In the genomic region with DNA sequence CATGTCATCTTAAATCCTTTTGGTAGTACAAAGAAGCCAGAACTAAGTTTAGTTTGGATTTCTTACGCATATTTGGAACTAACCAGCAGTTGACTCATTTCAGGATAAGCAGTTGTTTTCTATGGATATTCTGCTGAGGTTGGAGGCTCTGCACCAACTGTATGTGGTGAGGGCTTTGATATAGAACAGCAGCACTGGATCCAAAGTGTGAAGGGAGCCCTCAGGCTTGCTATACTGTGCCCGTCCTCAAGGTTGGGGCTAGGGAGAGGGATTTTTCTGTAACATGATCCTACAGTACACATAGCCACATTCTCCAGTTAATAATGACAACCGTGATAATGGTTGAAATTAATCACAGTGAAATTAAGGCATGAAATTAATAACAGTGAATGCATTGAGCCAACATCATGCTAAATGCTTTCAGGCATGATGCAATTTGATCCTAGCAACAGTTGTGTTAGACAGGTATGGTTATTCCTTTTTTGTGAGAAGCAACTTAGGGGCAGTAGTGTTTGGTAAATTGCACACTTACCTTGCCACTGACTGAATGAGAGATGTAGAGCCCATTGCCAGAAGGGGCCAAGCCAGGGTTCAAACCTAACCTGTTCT, we compare ENCODE assay signal across 1 cellular context.
A peak's percentile ranks its signal among the peaks of the same experiment; 100 is the strongest.
TF ChIP-seq lines count a peak whose summit lies in the region.

No MANE protein-coding gene starts in this region.

TF ChIP-seq in HepG2, 621 proteins besides CTCF, POLR2A, EP300 and RAD21 (continued from another document):
- TF ChIP-seq SIX1 (CRISPR knock-in tag; IDR thresholded peaks at IDR 0.05; ENCODE audit: borderline replicate concordance) (peak; percentile 76; the same call in 1 of the 2 replicates), CEBPG (CRISPR knock-in tag; IDR thresholded peaks at IDR 0.05) (0 out of 2 replicates have a peak, but pooled peaks have one; percentile 36), CEBPB (IDR thresholded peaks at IDR 0.05; ENCODE audit: borderline replicate concordance, low read depth, low read length) (0 out of 2 replicates have a peak, but pooled peaks have one; percentile 31)
TF ChIP-seq in HepG2: peak in this region for 5.
